15 cellular contexts compared by ENCODE assay signal in genomic region chr17:29694923-29695563, GRCh38.
DNase-seq lines count a peak whose midpoint lies in the region; ATAC-seq, FAIRE-seq and TF ChIP-seq lines count a peak whose summit lies in the region.
"Had no signal": no experiment of that assay in that cellular context is flagged by ENCODE, and none has a peak within 500 bp of the region (broad histone marks: within the 10 kb centered on the region; RNA-seq: fewer than 3 reads in every experiment).

No MANE protein-coding gene starts in this region.

- H3K27ac ChIP-seq in CD8-positive, alpha-beta memory T cell (ENCODE audit: low read depth, low read length): no peak overlapping the region
- H3K27ac ChIP-seq in GM12878 (ENCODE audit: control insufficient read depth, insufficient read depth): no peak overlapping the region
- H3K27ac ChIP-seq: epithelial cell of prostate had no signal

- POLR2A ChIA-PET in CD8-positive, alpha-beta memory T cell (lab: Charles Lee): no interaction called here
- POLR2A ChIA-PET in GM12878 (lab: Charles Lee): no interaction called here

- no peaks in the 10 kb centered on the region for H3K27me3 ChIP-seq in CD8-positive, alpha-beta memory T cell (ENCODE audit: insufficient read depth, low read length, poor library complexity, severe bottlenecking)
- no peaks in the 10 kb centered on the region for H3K27me3 ChIP-seq in GM12878 (replicated peaks in 1 of 2; ENCODE audit: control insufficient read depth in 2 of 2, insufficient read depth in 2 of 2, low read length in 1 of 2)
- H3K27me3 ChIP-seq: stomach had no signal

- no peaks in the 10 kb centered on the region for H3K9me3 ChIP-seq in CD8-positive, alpha-beta memory T cell (ENCODE audit: low read length)
- no peaks in the 10 kb centered on the region for H3K9me3 ChIP-seq in GM12878 (replicated peaks; ENCODE audit: control insufficient read depth, insufficient read depth, low read length)
- H3K9me3 ChIP-seq: stomach had no signal

- H3K27me3 Mint-ChIP-seq in CD8-positive, alpha-beta memory T cell: no peaks in the 10 kb centered on the region
- H3K27me3 Mint-ChIP-seq in natural killer cell (ENCODE audit: low read depth in 2 of 2): no peaks in the 10 kb centered on the region
- H3K27me3 Mint-ChIP-seq: activated naive CD8-positive, alpha-beta T cell treated with anti-CD3 and anti-CD28 coated beads, Interleukin-2, amount 10 ng/mL, durations not matched to agents 7 days and 5 days had no signal

- TF ChIP-seq EP300 in GM12878 (IDR thresholded peaks at IDR 0.05; ENCODE audit: borderline replicate concordance in 1 of 2, control insufficient read depth in 1 of 2, low read depth in 2 of 2, low read length in 2 of 2): no peak

- WGBS in GM12878 (ENCODE audit: insufficient coverage, insufficient replicate concordance, low lambda C conversion rate, missing lambda C conversion rate): 98% methylated on average over 5 of the region's 5 CpGs

- H3K4me3 Mint-ChIP-seq in CD8-positive, alpha-beta memory T cell: no peak overlapping the region
- H3K4me3 Mint-ChIP-seq in natural killer cell: no peak overlapping the region
- H3K4me3 Mint-ChIP-seq: activated naive CD8-positive, alpha-beta T cell treated with anti-CD3 and anti-CD28 coated beads, Interleukin-2, amount 10 ng/mL, durations not matched to agents 7 days and 5 days had no signal

- ATAC-seq in GM12878 (no peak), natural killer cell (peak in 1 of 3 donors; percentile 66)

- DNase-seq in CD1c-positive myeloid dendritic cell (ENCODE audit: extremely low spot score) (peak; percentile 30), GM12878 (ENCODE audit: low read depth, low spot score) (no peak), natural killer cell (no peak), ecto neural progenitor cell (ENCODE audit: low spot score) (no peak), cerebellar cortex (ENCODE audit: low spot score) (no peak), HuH-7.5 (ENCODE audit: low spot score) (no peak)
- DNase-seq in CD8-positive, alpha-beta memory T cell: no peak
- DNase-seq: activated CD8-positive, alpha-beta memory T cell treated with anti-CD3 and anti-CD28 coated beads for 24 hours; activated naive CD8-positive, alpha-beta T cell treated with anti-CD3 and anti-CD28 coated beads, Interleukin-2, amount 10 ng/mL, durations not matched to agents 7 days and 5 days; C1 segment of cervical spinal cord; H7; NCI-H1092; small intestine; stomach had no signal

- H3K36me3 ChIP-seq in CD8-positive, alpha-beta memory T cell (ENCODE audit: insufficient read depth, low read length): peaks cover 29% of the 10 kb centered on the region
- H3K36me3 ChIP-seq in GM12878 (ENCODE audit: control insufficient read depth in 2 of 2, insufficient read depth in 2 of 2, low read length in 1 of 2): peaks cover 1 to 28% of the 10 kb centered on the region in 2 experiments; a peak in 3 of 4 replicates

- H3K4me3 ChIP-seq in CD8-positive, alpha-beta memory T cell (ENCODE audit: low read length): no peak overlapping the region
- no peak overlapping the region for H3K4me3 ChIP-seq in GM12878
- H3K4me3 ChIP-seq: stomach had no signal

- intact Hi-C loops in GM12878 (cut with micrococcal nuclease; ENCODE audit: unreplicated experiment): no loop called here
- intact Hi-C loops in natural killer cell (cut with micrococcal nuclease): no loop called here

- CTCF ChIA-PET in CD8-positive, alpha-beta memory T cell (lab: Charles Lee): interaction anchor here (0.6 kb wide), 1 partner anchor 30 kb away, joined by 4 read pairs; no protein-coding TSS in a partner anchor
- CTCF ChIA-PET in GM12878 (lab: Yijun Ruan, JAX): interaction anchor here (1.1 kb wide), 1 partner anchor 10 kb away, joined by 3 read pairs; no protein-coding TSS in a partner anchor

- SMC1A ChIA-PET in GM12878 (lab: Charles Lee; ENCODE audit: uncharacterized antibody, unreplicated experiment): no interaction called here

- no peak overlapping the region for H2AFZ ChIP-seq in GM12878 (ENCODE audit: control insufficient read depth, low read depth, low read length)

- in situ Hi-C loops in GM12878 (cut with MboI): no loop called here

- no peaks in the 10 kb centered on the region for H3K9me3 Mint-ChIP-seq in CD8-positive, alpha-beta memory T cell
- no peaks in the 10 kb centered on the region for H3K9me3 Mint-ChIP-seq in natural killer cell
- H3K9me3 Mint-ChIP-seq: activated naive CD8-positive, alpha-beta T cell treated with anti-CD3 and anti-CD28 coated beads, Interleukin-2, amount 10 ng/mL, durations not matched to agents 7 days and 5 days had no signal

- TF ChIP-seq CTCF in GM12878 (IDR thresholded peaks at IDR 0.05 in 2 of 3, conservative IDR thresholded peaks at IDR 0.05 in 1 of 3; ENCODE audit: control insufficient read depth in 2 of 3, extremely low read depth in 1 of 3, insufficient read depth in 1 of 3, low read depth in 3 of 3, low read length in 3 of 3) (no peak), natural killer cell (IDR thresholded peaks at IDR 0.05) (no peak)

- peaks cover 16% of the 10 kb centered on the region for H3K4me1 ChIP-seq in CD8-positive, alpha-beta memory T cell (ENCODE audit: insufficient read depth, low read length)
- no peaks in the 10 kb centered on the region for H3K4me1 ChIP-seq in GM12878 (ENCODE audit: control insufficient read depth, insufficient read depth, low read length)

- no peak for TF ChIP-seq RAD21 in GM12878 (IDR thresholded peaks at IDR 0.05; ENCODE audit: insufficient read depth, low read depth, low read length)

- H3K27ac Mint-ChIP-seq in CD8-positive, alpha-beta memory T cell: peak overlapping the region in 5 of 8 donors; percentile 7 to 83 (median 42)
- peak overlapping the region; percentile 9 to 34 for H3K27ac Mint-ChIP-seq in natural killer cell
- H3K27ac Mint-ChIP-seq: activated naive CD8-positive, alpha-beta T cell treated with anti-CD3 and anti-CD28 coated beads, Interleukin-2, amount 10 ng/mL, durations not matched to agents 7 days and 5 days had no signal

- H4K20me1 ChIP-seq in GM12878 (ENCODE audit: control insufficient read depth, insufficient read depth): no peaks in the 10 kb centered on the region

- peaks cover 0 to 65% (median 9%) of the 10 kb centered on the region in 3 donors for H3K36me3 Mint-ChIP-seq in CD8-positive, alpha-beta memory T cell
- H3K36me3 Mint-ChIP-seq in natural killer cell: peaks cover 8% of the 10 kb centered on the region

- TSS peak; percentile 51 for BruUV-seq in GM12878 (replicated peaks; lab: Mats Ljungman, UMichigan)

- no peak for FAIRE-seq in GM12878 (lab: Jason Lieb, UNC)
- FAIRE-seq: small intestine had no signal

- RAD21 ChIA-PET in GM12878 (lab: Charles Lee; ENCODE audit: unreplicated experiment): interaction anchor here (0.6 kb wide), 1 partner anchor 84 kb away, joined by 3 read pairs; no protein-coding TSS in a partner anchor

- no peak overlapping the region for H3K4me2 ChIP-seq in GM12878 (ENCODE audit: control insufficient read depth, insufficient read depth)

- peaks cover 22 to 55% (median 52%) of the 10 kb centered on the region in 3 donors for H3K4me1 Mint-ChIP-seq in CD8-positive, alpha-beta memory T cell
- H3K4me1 Mint-ChIP-seq in natural killer cell: peaks cover 40 to 44% of the 10 kb centered on the region in 2 donors

- H3K79me2 ChIP-seq in GM12878 (ENCODE audit: control insufficient read depth, insufficient read depth, low read length): no peaks in the 10 kb centered on the region; the same call in none of the 2 replicates

- TF ChIP-seq POLR2A in GM12878 (IDR thresholded peaks at IDR 0.05; ENCODE audit: low read depth, low read length): no peak

- H3K9ac ChIP-seq in GM12878 (ENCODE audit: control insufficient read depth, insufficient read depth, low read length): no peak overlapping the region

TF ChIP-seq in GM12878, 131 proteins besides CTCF, POLR2A, EP300 and RAD21:
- TF ChIP-seq KAT2A (conservative IDR thresholded peaks at IDR 0.05; ENCODE audit: control insufficient read depth, low read depth, low read length) (no peak), ATF7 (IDR thresholded peaks at IDR 0.05; ENCODE audit: low read depth) (no peak), TBL1XR1 (IDR thresholded peaks at IDR 0.05; ENCODE audit: low read depth, low read length) (no peak), MEF2A (IDR thresholded peaks at IDR 0.05; ENCODE audit: insufficient read depth, low read depth, low read length) (no peak), RUNX3 (IDR thresholded peaks at IDR 0.05; ENCODE audit: low read length) (no peak), FOXK2 (IDR thresholded peaks at IDR 0.05) (no peak), NFIC (IDR thresholded peaks at IDR 0.05; ENCODE audit: low read depth, low read length) (no peak), RELB (IDR thresholded peaks at IDR 0.05; ENCODE audit: low read depth) (no peak), TARDBP (IDR thresholded peaks at IDR 0.05; ENCODE audit: borderline replicate concordance) (no peak)
